1 cellular context compared by ENCODE assay signal in genomic region chr3:135106445-135106844, GRCh38.
TF ChIP-seq lines count a peak whose summit lies in the region.

No MANE protein-coding gene starts in this region.

TF ChIP-seq in HepG2, 621 proteins besides CTCF, POLR2A, EP300 and RAD21 (continued from another document and continues in another):
- TF ChIP-seq, protein P1, sequence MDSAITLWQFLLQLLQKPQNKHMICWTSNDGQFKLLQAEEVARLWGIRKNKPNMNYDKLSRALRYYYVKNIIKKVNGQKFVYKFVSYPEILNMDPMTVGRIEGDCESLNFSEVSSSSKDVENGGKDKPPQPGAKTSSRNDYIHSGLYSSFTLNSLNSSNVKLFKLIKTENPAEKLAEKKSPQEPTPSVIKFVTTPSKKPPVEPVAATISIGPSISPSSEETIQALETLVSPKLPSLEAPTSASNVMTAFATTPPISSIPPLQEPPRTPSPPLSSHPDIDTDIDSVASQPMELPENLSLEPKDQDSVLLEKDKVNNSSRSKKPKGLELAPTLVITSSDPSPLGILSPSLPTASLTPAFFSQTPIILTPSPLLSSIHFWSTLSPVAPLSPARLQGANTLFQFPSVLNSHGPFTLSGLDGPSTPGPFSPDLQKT (CRISPR knock-in tag; IDR thresholded peaks at IDR 0.05; ENCODE audit: borderline replicate concordance): no peak
- TF ChIP-seq GABPA (IDR thresholded peaks at IDR 0.05; ENCODE audit: low read depth, low read length) (no peak), GABPA (CRISPR knock-in tag; IDR thresholded peaks at IDR 0.05; ENCODE audit: low read depth) (no peak), ZSCAN21 (CRISPR knock-in tag; IDR thresholded peaks at IDR 0.05; ENCODE audit: borderline replicate concordance) (no peak), ZNF275 (CRISPR knock-in tag; IDR thresholded peaks at IDR 0.05; ENCODE audit: borderline replicate concordance) (no peak), HNRNPK (IDR thresholded peaks at IDR 0.05; ENCODE audit: low read depth, low read length, poor library complexity, severe bottlenecking) (no peak), ZNF232 (CRISPR knock-in tag; IDR thresholded peaks at IDR 0.05; ENCODE audit: borderline replicate concordance) (no peak; the same call in 1 of the 2 replicates), RELA (CRISPR knock-in tag; IDR thresholded peaks at IDR 0.05) (no peak), TBL1XR1 (IDR thresholded peaks at IDR 0.05; ENCODE audit: borderline replicate concordance, low read length, partially characterized antibody) (no peak), TOE1 (CRISPR knock-in tag; IDR thresholded peaks at IDR 0.05) (no peak), MLX (CRISPR knock-in tag; IDR thresholded peaks at IDR 0.05) (no peak), KLF6 (CRISPR knock-in tag; IDR thresholded peaks at IDR 0.05) (0 out of 2 replicates have a peak, but pooled peaks have one; percentile 43), ZFP82 (CRISPR knock-in tag; IDR thresholded peaks at IDR 0.05; ENCODE audit: borderline replicate concordance) (no peak), REST (IDR thresholded peaks at IDR 0.05; ENCODE audit: borderline replicate concordance in 1 of 2, low read depth in 1 of 2, low read length in 2 of 2) (peak; percentile 88 to 98), KLF16 (CRISPR knock-in tag; IDR thresholded peaks at IDR 0.05) (0 out of 4 replicates have a peak, but pooled peaks of 1 of the 2 experiments have one; percentile 58), YEATS4 (CRISPR knock-in tag; IDR thresholded peaks at IDR 0.05; ENCODE audit: borderline replicate concordance) (no peak), ZNF326 (CRISPR knock-in tag; IDR thresholded peaks at IDR 0.05; ENCODE audit: borderline replicate concordance) (no peak), SMC3 (IDR thresholded peaks at IDR 0.05; ENCODE audit: low read length) (no peak), MYNN (CRISPR knock-in tag; IDR thresholded peaks at IDR 0.05; ENCODE audit: low read depth) (no peak), ZNF343 (CRISPR knock-in tag; IDR thresholded peaks at IDR 0.05) (no peak), PCBP1 (IDR thresholded peaks at IDR 0.05; ENCODE audit: borderline replicate concordance, low read depth, low read length) (no peak), ATAD3A (CRISPR knock-in tag; IDR thresholded peaks at IDR 0.05) (no peak), SAFB2 (CRISPR knock-in tag; IDR thresholded peaks at IDR 0.05; ENCODE audit: borderline replicate concordance, low read depth) (no peak), ZNF747 (CRISPR knock-in tag; IDR thresholded peaks at IDR 0.05; ENCODE audit: borderline replicate concordance) (no peak), ZNF652 (CRISPR knock-in tag; IDR thresholded peaks at IDR 0.05; ENCODE audit: borderline replicate concordance, low read depth) (no peak), RBFOX2 (IDR thresholded peaks at IDR 0.05; ENCODE audit: low read depth, low read length) (no peak), ZNF780A (CRISPR knock-in tag; IDR thresholded peaks at IDR 0.05) (no peak), NCOA2 (CRISPR knock-in tag; IDR thresholded peaks at IDR 0.05) (no peak), ZNF33A (CRISPR knock-in tag; IDR thresholded peaks at IDR 0.05; ENCODE audit: borderline replicate concordance) (no peak), THAP9 (CRISPR knock-in tag; IDR thresholded peaks at IDR 0.05; ENCODE audit: borderline replicate concordance) (no peak), CBX5 (CRISPR knock-in tag; IDR thresholded peaks at IDR 0.05; ENCODE audit: borderline replicate concordance) (no peak), SIN3B (IDR thresholded peaks at IDR 0.05; ENCODE audit: low read length) (no peak), ZNF296 (CRISPR knock-in tag; conservative IDR thresholded peaks at IDR 0.05) (no peak), ZNF333 (CRISPR knock-in tag; IDR thresholded peaks at IDR 0.05; ENCODE audit: borderline replicate concordance) (no peak), IRF2 (CRISPR knock-in tag; IDR thresholded peaks at IDR 0.05) (0 out of 2 replicates have a peak, but pooled peaks have one; percentile 27), ZBTB2 (CRISPR knock-in tag; IDR thresholded peaks at IDR 0.05; ENCODE audit: low read depth) (no peak), ZNF34 (CRISPR knock-in tag; IDR thresholded peaks at IDR 0.05; ENCODE audit: borderline replicate concordance) (no peak), SCMH1 (CRISPR knock-in tag; IDR thresholded peaks at IDR 0.05; ENCODE audit: borderline replicate concordance) (no peak), SRSF1 (optimal IDR thresholded peaks at IDR 0.05; ENCODE audit: low read depth, low read length) (no peak)
- TF ChIP-seq, protein P2, sequence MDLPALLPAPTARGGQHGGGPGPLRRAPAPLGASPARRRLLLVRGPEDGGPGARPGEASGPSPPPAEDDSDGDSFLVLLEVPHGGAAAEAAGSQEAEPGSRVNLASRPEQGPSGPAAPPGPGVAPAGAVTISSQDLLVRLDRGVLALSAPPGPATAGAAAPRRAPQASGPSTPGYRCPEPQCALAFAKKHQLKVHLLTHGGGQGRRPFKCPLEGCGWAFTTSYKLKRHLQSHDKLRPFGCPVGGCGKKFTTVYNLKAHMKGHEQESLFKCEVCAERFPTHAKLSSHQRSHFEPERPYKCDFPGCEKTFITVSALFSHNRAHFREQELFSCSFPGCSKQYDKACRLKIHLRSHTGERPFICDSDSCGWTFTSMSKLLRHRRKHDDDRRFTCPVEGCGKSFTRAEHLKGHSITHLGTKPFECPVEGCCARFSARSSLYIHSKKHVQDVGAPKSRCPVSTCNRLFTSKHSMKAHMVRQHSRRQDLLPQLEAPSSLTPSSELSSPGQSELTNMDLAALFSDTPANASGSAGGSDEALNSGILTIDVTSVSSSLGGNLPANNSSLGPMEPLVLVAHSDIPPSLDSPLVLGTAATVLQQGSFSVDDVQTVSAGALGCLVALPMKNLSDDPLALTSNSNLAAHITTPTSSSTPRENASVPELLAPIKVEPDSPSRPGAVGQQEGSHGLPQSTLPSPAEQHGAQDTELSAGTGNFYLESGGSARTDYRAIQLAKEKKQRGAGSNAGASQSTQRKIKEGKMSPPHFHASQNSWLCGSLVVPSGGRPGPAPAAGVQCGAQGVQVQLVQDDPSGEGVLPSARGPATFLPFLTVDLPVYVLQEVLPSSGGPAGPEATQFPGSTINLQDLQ (CRISPR knock-in tag; IDR thresholded peaks at IDR 0.05): no peak
- TF ChIP-seq, protein P3, sequence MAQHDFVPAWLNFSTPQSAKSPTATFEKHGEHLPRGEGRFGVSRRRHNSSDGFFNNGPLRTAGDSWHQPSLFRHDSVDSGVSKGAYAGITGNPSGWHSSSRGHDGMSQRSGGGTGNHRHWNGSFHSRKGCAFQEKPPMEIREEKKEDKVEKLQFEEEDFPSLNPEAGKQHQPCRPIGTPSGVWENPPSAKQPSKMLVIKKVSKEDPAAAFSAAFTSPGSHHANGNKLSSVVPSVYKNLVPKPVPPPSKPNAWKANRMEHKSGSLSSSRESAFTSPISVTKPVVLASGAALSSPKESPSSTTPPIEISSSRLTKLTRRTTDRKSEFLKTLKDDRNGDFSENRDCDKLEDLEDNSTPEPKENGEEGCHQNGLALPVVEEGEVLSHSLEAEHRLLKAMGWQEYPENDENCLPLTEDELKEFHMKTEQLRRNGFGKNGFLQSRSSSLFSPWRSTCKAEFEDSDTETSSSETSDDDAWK (CRISPR knock-in tag; IDR thresholded peaks at IDR 0.05): no peak
- TF ChIP-seq, protein P4, sequence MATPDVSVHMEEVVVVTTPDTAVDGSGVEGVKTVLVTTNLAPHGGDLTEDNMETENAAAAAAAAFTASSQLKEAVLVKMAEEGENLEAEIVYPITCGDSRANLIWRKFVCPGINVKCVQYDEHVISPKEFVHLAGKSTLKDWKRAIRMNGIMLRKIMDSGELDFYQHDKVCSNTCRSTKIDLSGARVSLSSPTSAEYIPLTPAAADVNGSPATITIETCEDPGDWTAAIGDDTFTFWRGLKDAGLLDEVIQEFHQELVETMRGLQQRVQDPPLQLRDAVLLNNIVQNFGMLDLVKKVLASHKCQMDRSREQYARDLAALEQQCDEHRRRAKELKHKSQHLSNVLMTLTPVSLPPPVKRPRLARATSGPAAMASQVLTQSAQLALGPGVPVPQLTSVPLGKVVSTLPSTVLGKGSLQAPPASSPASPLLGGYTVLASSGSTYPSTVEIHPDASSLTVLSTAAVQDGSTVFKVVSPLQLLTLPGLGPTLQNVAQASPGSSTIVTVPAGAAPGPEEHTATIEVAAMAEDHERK (CRISPR knock-in tag; IDR thresholded peaks at IDR 0.05; ENCODE audit: low read depth): no peak
- TF ChIP-seq, protein P5, sequence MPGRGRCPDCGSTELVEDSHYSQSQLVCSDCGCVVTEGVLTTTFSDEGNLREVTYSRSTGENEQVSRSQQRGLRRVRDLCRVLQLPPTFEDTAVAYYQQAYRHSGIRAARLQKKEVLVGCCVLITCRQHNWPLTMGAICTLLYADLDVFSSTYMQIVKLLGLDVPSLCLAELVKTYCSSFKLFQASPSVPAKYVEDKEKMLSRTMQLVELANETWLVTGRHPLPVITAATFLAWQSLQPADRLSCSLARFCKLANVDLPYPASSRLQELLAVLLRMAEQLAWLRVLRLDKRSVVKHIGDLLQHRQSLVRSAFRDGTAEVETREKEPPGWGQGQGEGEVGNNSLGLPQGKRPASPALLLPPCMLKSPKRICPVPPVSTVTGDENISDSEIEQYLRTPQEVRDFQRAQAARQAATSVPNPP (CRISPR knock-in tag; IDR thresholded peaks at IDR 0.05): no peak
- TF ChIP-seq, protein P6, sequence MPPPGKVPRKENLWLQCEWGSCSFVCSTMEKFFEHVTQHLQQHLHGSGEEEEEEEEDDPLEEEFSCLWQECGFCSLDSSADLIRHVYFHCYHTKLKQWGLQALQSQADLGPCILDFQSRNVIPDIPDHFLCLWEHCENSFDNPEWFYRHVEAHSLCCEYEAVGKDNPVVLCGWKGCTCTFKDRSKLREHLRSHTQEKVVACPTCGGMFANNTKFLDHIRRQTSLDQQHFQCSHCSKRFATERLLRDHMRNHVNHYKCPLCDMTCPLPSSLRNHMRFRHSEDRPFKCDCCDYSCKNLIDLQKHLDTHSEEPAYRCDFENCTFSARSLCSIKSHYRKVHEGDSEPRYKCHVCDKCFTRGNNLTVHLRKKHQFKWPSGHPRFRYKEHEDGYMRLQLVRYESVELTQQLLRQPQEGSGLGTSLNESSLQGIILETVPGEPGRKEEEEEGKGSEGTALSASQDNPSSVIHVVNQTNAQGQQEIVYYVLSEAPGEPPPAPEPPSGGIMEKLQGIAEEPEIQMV (CRISPR knock-in tag; IDR thresholded peaks at IDR 0.05; ENCODE audit: low read depth): no peak
